ENCODE assay signal across 8 cellular contexts in genomic region chr10:50739618-50740350, GRCh38. TPM values are rescaled to one million over a fixed set of nuclear protein-coding genes. Genes with fewer than 3 reads are reported as not detected.
DNase-seq lines count a peak whose midpoint lies in the region; ATAC-seq, FAIRE-seq and TF ChIP-seq lines count a peak whose summit lies in the region.

Gene ASAH2B (plus strand): TSS chr10:50739936. CDS start chr10:50745131, 5,195 bp downstream.

- WGBS in smooth muscle cell (ENCODE audit: low lambda C conversion rate): 1% methylated on average over 63 of the region's 63 CpGs

- in situ Hi-C loops in GM13977 (cut with MboI; ENCODE audit: low pct_unique_long_range_greater_than_20kb, low sequenced_read_pairs, unreplicated experiment): no loop called here

- FAIRE-seq in bronchial epithelial cell (lab: Jason Lieb, UNC): no peak

- no peaks in the 10 kb centered on the region for H3K79me2 ChIP-seq in smooth muscle cell (ENCODE audit: low read depth)

- peak within 1 kb of the TSS; percentile 80 for H3K27ac ChIP-seq in smooth muscle cell (ENCODE audit: low read depth)

- no peaks in the 10 kb centered on the region for H3K27me3 ChIP-seq in bronchial epithelial cell (ENCODE audit: control insufficient read depth, insufficient read depth, low read length)
- H3K27me3 ChIP-seq in smooth muscle cell (ENCODE audit: low read depth): peaks cover 9% of the 10 kb centered on the region

- no peaks in the 10 kb centered on the region for H3K4me1 ChIP-seq in smooth muscle cell (ENCODE audit: low read depth)

- H3K9ac ChIP-seq in smooth muscle cell (ENCODE audit: low read depth): peak within 1 kb of the TSS; percentile 69

- peak within 1 kb of the TSS; percentile 82 for H3K4me3 ChIP-seq in WI38 (ENCODE audit: low read depth, low read length)
- H3K4me3 ChIP-seq in bronchial epithelial cell (ENCODE audit: low read depth, low read length): peak within 1 kb of the TSS; percentile 87
- peak within 1 kb of the TSS; percentile 73 for H3K4me3 ChIP-seq in smooth muscle cell

- no peaks in the 10 kb centered on the region for H3K36me3 ChIP-seq in bronchial epithelial cell (ENCODE audit: control insufficient read depth, insufficient read depth, low read length)
- H3K36me3 ChIP-seq in smooth muscle cell (ENCODE audit: low read depth): no peaks in the 10 kb centered on the region

- no peaks in the 10 kb centered on the region for H3F3A ChIP-seq in smooth muscle cell (ENCODE audit: low read depth)

- H2AFZ ChIP-seq in smooth muscle cell (ENCODE audit: low read depth): peak within 1 kb of the TSS; percentile 90

- H3K4me2 ChIP-seq in smooth muscle cell: peak within 1 kb of the TSS; percentile 87

- no peaks in the 10 kb centered on the region for H3K9me3 ChIP-seq in smooth muscle cell (replicated peaks; ENCODE audit: low read depth)

- ATAC-seq in HG02759 (IDR thresholded peaks at IDR 0.05; ENCODE audit: unreplicated experiment): peak; percentile 88

- DNase-seq in GM13977 (ENCODE audit: low spot score) (peak; percentile 59), NCI-H2029 treated with DMSO at 0.1 percent for 48 hours (lab: John Stamatoyannopoulos, UW) (peak; percentile 22), bronchial epithelial cell (ENCODE audit: low read depth) (peak; percentile 61), inferior parietal cortex (ENCODE audit: extremely low spot score) (peak; percentile 77), smooth muscle cell (lab: John Stamatoyannopoulos, UW; ENCODE audit: unreplicated experiment) (peak; percentile 38), GDM1 (lab: John Stamatoyannopoulos, UW) (no peak)

- TF ChIP-seq CTCF in GM13977 (IDR thresholded peaks at IDR 0.05; ENCODE audit: extremely low read depth, insufficient read depth, missing control alignments) (peak; percentile 12), WI38 (IDR thresholded peaks at IDR 0.05; ENCODE audit: low read depth, low read length) (no peak), bronchial epithelial cell (IDR thresholded peaks at IDR 0.05; ENCODE audit: insufficient read depth, low read length, severe bottlenecking) (no peak), smooth muscle cell (IDR thresholded peaks at IDR 0.05; ENCODE audit: borderline replicate concordance, insufficient read depth, poor library complexity, severe bottlenecking) (no peak)

- no peaks in the 10 kb centered on the region for H4K20me1 ChIP-seq in smooth muscle cell (ENCODE audit: low read depth)

RNA-seq across cellular contexts. Expression of gene ASAH2B, which starts in this region (rescaled TPM):
- total RNA-seq in bronchial epithelial cell: 4.5 and 5.9 TPM in 2 replicates
- total RNA-seq in smooth muscle cell: 3.7 and 4.5 TPM in 2 replicates
- 2.5 and 3.1 TPM in 2 replicates for polyA plus RNA-seq in smooth muscle cell
